In the genomic region with DNA sequence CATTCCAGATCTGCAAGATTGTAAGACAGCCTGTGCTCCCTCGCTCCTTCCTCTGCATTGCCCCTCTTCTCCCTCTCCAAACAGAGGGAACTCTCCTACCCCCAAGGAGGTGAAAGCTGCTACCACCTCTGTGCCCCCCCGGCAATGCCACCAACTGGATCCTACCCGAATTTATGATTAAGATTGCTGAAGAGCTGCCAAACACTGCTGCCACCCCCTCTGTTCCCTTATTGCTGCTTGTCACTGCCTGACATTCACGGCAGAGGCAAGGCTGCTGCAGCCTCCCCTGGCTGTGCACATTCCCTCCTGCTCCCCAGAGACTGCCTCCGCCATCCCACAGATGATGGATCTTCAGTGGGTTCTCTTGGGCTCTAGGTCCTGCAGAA, we compare ENCODE assay signal across 8 cellular contexts. TPM values are rescaled to one million over a fixed set of nuclear protein-coding genes. Genes with fewer than 3 reads are reported as not detected.
DNase-seq lines count a peak whose midpoint lies in the region; ATAC-seq and TF ChIP-seq lines count a peak whose summit lies in the region.

No MANE protein-coding gene starts in this region.

- H3K27me3 Mint-ChIP-seq in T-helper 17 cell: no peaks in the 10 kb centered on the region
- peaks cover 0 to 6% of the 10 kb centered on the region in 2 donors for H3K27me3 Mint-ChIP-seq in effector memory CD8-positive, alpha-beta T cell
- H3K27me3 Mint-ChIP-seq in stimulated activated naive B cell treated with anti-CD40 and anti-IgM and Interleukin-4, amounts not matched to agents 10 μg/mL and 1 μg/mL and 100 μg/mL, for 72 hours: peaks cover 0 to 4% of the 10 kb centered on the region in 2 donors

- TF ChIP-seq POLR2A in adrenal gland (IDR thresholded peaks at IDR 0.05): no peak

- peaks cover 4 to 20% of the 10 kb centered on the region in 2 donors for H3K4me1 ChIP-seq in adrenal gland (replicated peaks in 1 of 2)

- no peaks in the 10 kb centered on the region for H3K27me3 ChIP-seq in adrenal gland

- no peaks in the 10 kb centered on the region for H3K9me3 ChIP-seq in T-helper 17 cell (ENCODE audit: control insufficient read depth, low read length, poor library complexity, severe bottlenecking)
- H3K9me3 ChIP-seq in adrenal gland (replicated peaks in 1 of 3): no peaks in the 10 kb centered on the region

- no peak for ATAC-seq in T-helper 17 cell
- no peak for ATAC-seq in effector memory CD8-positive, alpha-beta T cell (replicated peaks)
- no peak for ATAC-seq in stimulated activated naive B cell treated with anti-CD40 and anti-IgM and Interleukin-4, amounts not matched to agents 10 μg/mL and 1 μg/mL and 100 μg/mL, for 72 hours (replicated peaks)

- H3K36me3 ChIP-seq in adrenal gland (replicated peaks in 1 of 2): no peaks in the 10 kb centered on the region

- WGBS in adrenal gland, 4 donors: 41 to 58% (median 47%) methylated on average over 4 to 5 of the region's 5 CpGs

- H3K36me3 Mint-ChIP-seq in T-helper 17 cell (ENCODE audit: low read depth): peaks cover 30% of the 10 kb centered on the region
- peaks cover 94% of the 10 kb centered on the region for H3K36me3 Mint-ChIP-seq in effector memory CD8-positive, alpha-beta T cell (ENCODE audit: insufficient read depth)
- peaks cover 37 to 43% of the 10 kb centered on the region in 2 donors for H3K36me3 Mint-ChIP-seq in stimulated activated naive B cell treated with anti-CD40 and anti-IgM and Interleukin-4, amounts not matched to agents 10 μg/mL and 1 μg/mL and 100 μg/mL, for 72 hours

- no peak for TF ChIP-seq CTCF in adrenal gland (IDR thresholded peaks at IDR 0.05)

- no peak overlapping the region for H3K4me3 ChIP-seq in adrenal gland

- peak overlapping the region; percentile 94 for H3K4me3 Mint-ChIP-seq in T-helper 17 cell
- peak overlapping the region; percentile 81 to 91 for H3K4me3 Mint-ChIP-seq in effector memory CD8-positive, alpha-beta T cell
- peak overlapping the region; percentile 64 to 75 for H3K4me3 Mint-ChIP-seq in stimulated activated naive B cell treated with anti-CD40 and anti-IgM and Interleukin-4, amounts not matched to agents 10 μg/mL and 1 μg/mL and 100 μg/mL, for 72 hours

- no peak overlapping the region for H3K27ac ChIP-seq in adrenal gland

- peak; percentile 66 for DNase-seq in activated effector memory CD4-positive, alpha-beta T cell treated with anti-CD3 and anti-CD28 coated beads, Interleukin-2, amount 50 U/mL, for 16 hours
- no peak for DNase-seq in activated effector memory CD4-positive, alpha-beta T cell treated with Interleukin-2 at 50 U/mL for 16 hours
- DNase-seq in T-helper 17 cell (no peak), adrenal gland (no peak), NCI-H82 treated with DMSO at 0.1 percent for 48 hours (lab: John Stamatoyannopoulos, UW; ENCODE audit: unreplicated experiment) (no peak), middle frontal gyrus (ENCODE audit: extremely low spot score, low spot score) (no peak)
- no peak for DNase-seq in effector memory CD8-positive, alpha-beta T cell
- no peak for DNase-seq in stimulated activated naive B cell treated with anti-CD40 and anti-IgM and Interleukin-4, amounts not matched to agents 10 μg/mL and 1 μg/mL and 100 μg/mL, for 72 hours

- intact Hi-C loops in adrenal gland (cut with DNase I): loop anchor here (5.0 to 10.0 kb wide), 3 partner anchors 103 to 301 kb away; partner anchors contain the start of gene MRPL52 (in 1 of the 2)

- peaks cover 90% of the 10 kb centered on the region for H3K4me1 Mint-ChIP-seq in T-helper 17 cell
- peaks cover 88 to 89% of the 10 kb centered on the region in 2 donors for H3K4me1 Mint-ChIP-seq in effector memory CD8-positive, alpha-beta T cell (ENCODE audit: low read depth in 2 of 2)
- H3K4me1 Mint-ChIP-seq in stimulated activated naive B cell treated with anti-CD40 and anti-IgM and Interleukin-4, amounts not matched to agents 10 μg/mL and 1 μg/mL and 100 μg/mL, for 72 hours: peaks cover 76 to 88% of the 10 kb centered on the region in 2 donors

- peak overlapping the region; percentile 100 for H3K27ac Mint-ChIP-seq in T-helper 17 cell
- peak overlapping the region; percentile 97 to 99 for H3K27ac Mint-ChIP-seq in effector memory CD8-positive, alpha-beta T cell
- H3K27ac Mint-ChIP-seq in stimulated activated naive B cell treated with anti-CD40 and anti-IgM and Interleukin-4, amounts not matched to agents 10 μg/mL and 1 μg/mL and 100 μg/mL, for 72 hours: peak overlapping the region; percentile 92

- H3K9me3 Mint-ChIP-seq in effector memory CD8-positive, alpha-beta T cell: no peaks in the 10 kb centered on the region
- H3K9me3 Mint-ChIP-seq in stimulated activated naive B cell treated with anti-CD40 and anti-IgM and Interleukin-4, amounts not matched to agents 10 μg/mL and 1 μg/mL and 100 μg/mL, for 72 hours: no peaks in the 10 kb centered on the region

RNA-seq across cellular contexts. Expression of gene DAD1, which starts 37.4 kb away (rescaled TPM):
- total RNA-seq in T-helper 17 cell (10 to 100 TPM; 95.4 to 96.0 TPM), adrenal gland (100 to 1,000 TPM; 203 to 382 (median 291) TPM)
- 100 to 1,000 TPM in 2 of 3 donors, 10 to 100 TPM in 1; 91.8 to 537 (median 190) TPM for polyA plus RNA-seq in adrenal gland

RNA-seq across cellular contexts. Expression of gene ABHD4, which starts 46.5 kb away (rescaled TPM):
- 10 to 100 TPM; 12.3 to 19.0 TPM for total RNA-seq in T-helper 17 cell
- total RNA-seq in adrenal gland: 10 to 100 TPM; 21.4 to 93.4 (median 48.8) TPM
- polyA plus RNA-seq in adrenal gland: 10 to 100 TPM; 23.3 to 44.5 (median 41.8) TPM
